ENCODE assay signal across 8 cellular contexts in genomic region chr19:42075616-42076374, GRCh38. TPM values are rescaled to one million over a fixed set of nuclear protein-coding genes. Genes with fewer than 3 reads are reported as not detected.
DNase-seq lines count a peak whose midpoint lies in the region; ATAC-seq lines count a peak whose summit lies in the region.

Gene ZNF574, plus strand, starts transcription at chr19:42076166. Its CDS starts 2,441 bp downstream, at chr19:42078607.

- H3K4me3 Mint-ChIP-seq in IgD-negative memory B cell, result peak within 1 kb of the TSS; percentile 81 to 98 (median 96)

- no peaks in the 10 kb centered on the region for H3K9me3 Mint-ChIP-seq in IgD-negative memory B cell

- peaks cover 4% of the 10 kb centered on the region for H3K27me3 Mint-ChIP-seq in IgD-negative memory B cell

- DNase-seq in DMS 273 treated with DMSO at 0.1 percent for 48 hours (lab: John Stamatoyannopoulos, UW) (peak; percentile 98), OCI-M2 (lab: John Stamatoyannopoulos, UW; ENCODE audit: unreplicated experiment) (peak; percentile 95), activated T-cell treated with anti-CD3 and anti-CD28 coated beads for 4 hours (peak; percentile 96), epidermal melanocyte (ENCODE audit: insufficient read length, low spot score) (peak; percentile 97), middle frontal gyrus (ENCODE audit: extremely low spot score, low spot score) (peak; percentile 98)
- peak; percentile 96 to 97 for DNase-seq in stimulated activated CD8-positive, alpha-beta memory T cell treated with anti-CD3 and anti-CD28 coated beads, Interleukin-2, amount 100 ng/mL, for 48 hours (ENCODE audit: low read depth in 2 of 2)

- H3K4me1 Mint-ChIP-seq in IgD-negative memory B cell, result peaks cover 7 to 32% (median 27%) of the 10 kb centered on the region in 3 donors

- ATAC-seq in GM21529 (IDR thresholded peaks at IDR 0.05; ENCODE audit: unreplicated experiment), result peak; percentile 91

- H3K36me3 Mint-ChIP-seq in IgD-negative memory B cell, result peaks cover 2% of the 10 kb centered on the region

- H3K27ac Mint-ChIP-seq in IgD-negative memory B cell, result peak within 1 kb of the TSS; percentile 85 to 100 (median 99)

RNA-seq across cellular contexts. Expression of gene ZNF574, which starts in this region (rescaled TPM):
- polyA plus RNA-seq in IgD-negative memory B cell, result 24.8 TPM

Comparison
In these comparisons a context has a peak if more than half of its experiments do, and no peak if none do; other contexts are left out.
1. Peak in every context shown above with its lines: DNase-seq and ATAC-seq.